In genomic region chr4:172818901-172819300, GRCh38 we compare ENCODE assay signal across 21 cellular contexts.
"Had no signal": no experiment of that assay in that cellular context is flagged by ENCODE, and none has a peak within 500 bp of the region (broad histone marks: within the 10 kb centered on the region; RNA-seq: fewer than 3 reads in every experiment).

No MANE protein-coding gene starts in this region.

- H3K9me3 Mint-ChIP-seq: central memory CD8-positive, alpha-beta T cell; dendritic cell treated with granulocyte-macrophage colony-stimulating factor and Interleukin-4, amounts not matched to agents 40 ng/mL and 50 ng/mL, for 4 days; endodermal cell; natural killer cell treated with Interleukin-12 subunit alpha and Interleukin-12 subunit beta and Interleukin-15 and Interleukin-18, amount 100 ng/mL, for 72 hours had no signal

- DNase-seq: activated CD4-positive, alpha-beta T cell treated with anti-CD3 and anti-CD28 coated beads for 36 hours; activated CD4-positive, CD25-positive, alpha-beta regulatory T cell; activated CD8-positive, alpha-beta memory T cell treated with anti-CD3 and anti-CD28 coated beads for 24 hours; activated effector memory CD4-positive, alpha-beta T cell treated with Interleukin-2 at 50 U/mL for 16 hours; activated naive CD4-positive, alpha-beta T cell treated with Interleukin-2 at 50 U/mL for 16 hours; anterior cingulate cortex; endodermal cell; foreskin fibroblast; heart right ventricle; left lung; lower lobe of right lung; right cardiac atrium; spleen; stimulated activated naive CD4-positive, alpha-beta T cell; tibial artery had no signal

- H3K9me3 ChIP-seq: heart right ventricle, left lung, lower lobe of right lung, spleen, suprapubic skin, tibial artery had no signal

- H3K27me3 Mint-ChIP-seq: central memory CD8-positive, alpha-beta T cell had no signal

- ATAC-seq: activated CD4-positive, alpha-beta T cell treated with anti-CD3 and anti-CD28 coated beads for 36 hours; esophagus mucosa; heart right ventricle; left lung; lower lobe of right lung; natural killer cell treated with Interleukin-12 subunit alpha and Interleukin-12 subunit beta and Interleukin-15 and Interleukin-18, amount 100 ng/mL, for 72 hours; right cardiac atrium had no signal

- H3K4me3 ChIP-seq: heart right ventricle, left lung, lower lobe of right lung, spleen, suprapubic skin, tibial artery had no signal

- H3K27ac Mint-ChIP-seq: activated CD4-positive, alpha-beta T cell treated with anti-CD3 and anti-CD28 coated beads for 36 hours; activated naive CD8-positive, alpha-beta T cell; dendritic cell treated with granulocyte-macrophage colony-stimulating factor and Interleukin-4, amounts not matched to agents 40 ng/mL and 50 ng/mL, for 4 days; endodermal cell; natural killer cell treated with Interleukin-12 subunit alpha and Interleukin-12 subunit beta and Interleukin-15 and Interleukin-18, amount 100 ng/mL, for 72 hours had no signal

- H3K4me1 ChIP-seq: heart right ventricle, left lung, lower lobe of right lung, spleen, suprapubic skin, tibial artery had no signal

- H3K27ac ChIP-seq: heart right ventricle, left lung, lower lobe of right lung, spleen, suprapubic skin, tibial artery had no signal

- H3K36me3 Mint-ChIP-seq: activated naive CD8-positive, alpha-beta T cell; natural killer cell treated with Interleukin-12 subunit alpha and Interleukin-12 subunit beta and Interleukin-15 and Interleukin-18, amount 100 ng/mL, for 72 hours had no signal

- H3K27me3 ChIP-seq: left lung, spleen, suprapubic skin, tibial artery had no signal

- H3K4me3 Mint-ChIP-seq: activated CD4-positive, alpha-beta T cell treated with anti-CD3 and anti-CD28 coated beads for 36 hours; activated naive CD8-positive, alpha-beta T cell; central memory CD8-positive, alpha-beta T cell; dendritic cell treated with granulocyte-macrophage colony-stimulating factor and Interleukin-4, amounts not matched to agents 40 ng/mL and 50 ng/mL, for 4 days; endodermal cell; natural killer cell treated with Interleukin-12 subunit alpha and Interleukin-12 subunit beta and Interleukin-15 and Interleukin-18, amount 100 ng/mL, for 72 hours had no signal

- H3K4me1 Mint-ChIP-seq: activated CD4-positive, alpha-beta T cell treated with anti-CD3 and anti-CD28 coated beads for 36 hours; central memory CD8-positive, alpha-beta T cell had no signal

- H3K36me3 ChIP-seq: heart right ventricle, left lung, lower lobe of right lung, spleen, suprapubic skin, tibial artery had no signal
